In genomic region chr1:41918450-41919043, GRCh38 we compare ENCODE assay signal across 8 cellular contexts. TPM values are rescaled to one million over a fixed set of nuclear protein-coding genes. Genes with fewer than 3 reads are reported as not detected.
DNase-seq lines count a peak whose midpoint lies in the region; ATAC-seq, FAIRE-seq and TF ChIP-seq lines count a peak whose summit lies in the region.

HIVEP3 (minus strand) TSS chr1:41918922.

- peak within 1 kb of the TSS; percentile 68 for H3K4me3 ChIP-seq in MM.1S (ENCODE audit: low read length)
- peak within 1 kb of the TSS; percentile 75 for H3K4me3 ChIP-seq in WERI-Rb-1 (ENCODE audit: low read depth, low read length)

- H3K27me3 Mint-ChIP-seq in neural crest cell (ENCODE audit: low read depth): peaks cover 37% of the 10 kb centered on the region

- H3K27me3 ChIP-seq in MM.1S (replicated peaks; ENCODE audit: insufficient read depth, low read length): no peaks in the 10 kb centered on the region
- no peaks in the 10 kb centered on the region for H3K27me3 ChIP-seq in WERI-Rb-1 (ENCODE audit: insufficient read depth, low read depth, severe bottlenecking)
- H3K27me3 ChIP-seq in foreskin keratinocyte: peaks cover 48% of the 10 kb centered on the region

- H4K20me1 ChIP-seq in MM.1S (ENCODE audit: insufficient read depth, low read length): no peaks in the 10 kb centered on the region

- peak within 1 kb of the TSS; percentile 89 for H2AFZ ChIP-seq in MM.1S (ENCODE audit: low read length)

- peak; percentile 38 for ATAC-seq in foreskin keratinocyte
- no peak for ATAC-seq in HG03565 (IDR thresholded peaks at IDR 0.05; ENCODE audit: unreplicated experiment)

- DNase-seq in D721Med (ENCODE audit: insufficient read length, low spot score): peak; percentile 38
- peak; percentile 51 for DNase-seq in MM.1S
- peak; percentile 23 for DNase-seq in WERI-Rb-1
- peak in 1 of 2 donors; percentile 26 for DNase-seq in foreskin keratinocyte
- no peak for DNase-seq in neural crest cell (ENCODE audit: low read depth, low spot score)
- DNase-seq in HCEC 1CT: no peak
- no peak for DNase-seq in dedifferentiated amniotic fluid mesenchymal stem cell (ENCODE audit: extremely low spot score)

- no peak for TF ChIP-seq CTCF in D721Med (IDR thresholded peaks at IDR 0.05; ENCODE audit: insufficient read depth, missing control alignments)
- no peak for TF ChIP-seq CTCF in MM.1S (IDR thresholded peaks at IDR 0.05; ENCODE audit: low read length)
- TF ChIP-seq CTCF in WERI-Rb-1 (IDR thresholded peaks at IDR 0.05; ENCODE audit: low read depth, low read length): no peak
- peak; percentile 24 for TF ChIP-seq CTCF in foreskin keratinocyte (conservative IDR thresholded peaks at IDR 0.05)
- TF ChIP-seq CTCF in neural crest cell (conservative IDR thresholded peaks at IDR 0.05): peak; percentile 57

- H3K4me3 Mint-ChIP-seq in neural crest cell: peak within 1 kb of the TSS; percentile 91

- peaks cover 35% of the 10 kb centered on the region for H3K4me1 Mint-ChIP-seq in neural crest cell

- no peaks in the 10 kb centered on the region for H3K9me3 ChIP-seq in MM.1S (replicated peaks; ENCODE audit: insufficient read depth, low read length)
- peaks cover 5% of the 10 kb centered on the region for H3K9me3 ChIP-seq in WERI-Rb-1 (ENCODE audit: severe bottlenecking)

- H3K4me2 ChIP-seq in MM.1S (ENCODE audit: low read depth, low read length): peak within 1 kb of the TSS; percentile 83

- H3K36me3 Mint-ChIP-seq in neural crest cell (ENCODE audit: low read depth): no peaks in the 10 kb centered on the region

- peak within 1 kb of the TSS; percentile 82 for H3K27ac ChIP-seq in MM.1S (ENCODE audit: low read length)
- no peak within 1 kb of the TSS for H3K27ac ChIP-seq in WERI-Rb-1
- H3K27ac ChIP-seq in foreskin keratinocyte: no peak within 1 kb of the TSS

- peak within 1 kb of the TSS; percentile 67 for H3K9ac ChIP-seq in MM.1S (ENCODE audit: low read length)

- no peaks in the 10 kb centered on the region for H3K9me2 ChIP-seq in MM.1S (replicated peaks; ENCODE audit: insufficient read depth, low read length)

- no peak within 1 kb of the TSS for H3K27ac Mint-ChIP-seq in neural crest cell (ENCODE audit: unreplicated experiment)

- 0 out of 2 replicates have a peak, but pooled peaks cover 8% of the 10 kb centered on the region for H3F3A ChIP-seq in MM.1S (ENCODE audit: insufficient read depth, low read length)

- H3K9me3 Mint-ChIP-seq in neural crest cell: no peaks in the 10 kb centered on the region

- FAIRE-seq in D721Med (lab: Jason Lieb, UNC): no peak

- peaks cover 4% of the 10 kb centered on the region; the same call in 1 of the 2 replicates for H3K4me1 ChIP-seq in MM.1S (ENCODE audit: low read length)
- peaks cover 9% of the 10 kb centered on the region for H3K4me1 ChIP-seq in foreskin keratinocyte

- no peaks in the 10 kb centered on the region for H3K79me2 ChIP-seq in MM.1S (ENCODE audit: low read length)

- no peaks in the 10 kb centered on the region for H3K36me3 ChIP-seq in MM.1S (replicated peaks; ENCODE audit: insufficient read depth, low read length)
- H3K36me3 ChIP-seq in WERI-Rb-1: no peaks in the 10 kb centered on the region

RNA-seq across cellular contexts. Expression of gene HIVEP3, which starts in this region (rescaled TPM):
- total RNA-seq in foreskin keratinocyte (0.71 and 0.78 TPM in 2 replicates), neural crest cell (1.2 and 1.5 TPM in 2 replicates)
- 0.90 and 0.93 TPM in 2 replicates for polyA plus RNA-seq in foreskin keratinocyte

Comparison
In these comparisons a context has a peak if more than half of its experiments do, and no peak if none do; other contexts are left out.
1. Peak in ATAC-seq in foreskin keratinocyte; RNA of the gene not detected or under 1 TPM.
2. DNase-seq: peak in D721Med (single experiment), MM.1S (single experiment) and WERI-Rb-1 (single experiment); none in neural crest cell (single experiment), HCEC 1CT (single experiment) and dedifferentiated amniotic fluid mesenchymal stem cell (single experiment).
3. CTCF ChIP-seq: peak in foreskin keratinocyte (single experiment) and neural crest cell (single experiment); none in D721Med (single experiment), MM.1S (single experiment) and WERI-Rb-1 (single experiment).